ENCODE assay signal across 20 cellular contexts in the genomic region with DNA sequence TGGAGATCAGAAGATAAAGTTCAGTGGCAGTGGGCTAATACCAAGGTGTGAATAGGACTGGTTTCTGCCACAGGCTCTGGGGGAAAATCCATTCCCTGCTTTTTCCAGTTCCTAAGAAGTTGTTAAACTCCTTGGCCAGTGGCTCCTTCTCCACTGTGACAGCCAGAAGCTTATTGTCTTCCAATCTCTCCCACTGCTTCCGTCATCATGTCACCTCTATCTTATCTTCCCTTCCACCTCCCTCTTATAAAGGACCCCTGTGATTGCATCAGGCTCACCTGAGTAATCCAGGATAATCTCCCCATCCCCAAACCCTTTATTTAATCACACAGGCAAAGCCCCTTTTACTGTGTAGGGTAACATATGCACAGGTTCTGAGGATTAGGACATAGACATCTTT.
DNase-seq lines count a peak whose midpoint lies in the region; ATAC-seq and TF ChIP-seq lines count a peak whose summit lies in the region.
"Had no signal": no experiment of that assay in that cellular context is flagged by ENCODE, and none has a peak within 500 bp of the region (broad histone marks: within the 10 kb centered on the region; RNA-seq: fewer than 3 reads in every experiment).

No MANE protein-coding gene starts in this region.

- no peak overlapping the region for H3K4me3 Mint-ChIP-seq in GM23338
- H3K4me3 Mint-ChIP-seq in endodermal cell: no peak overlapping the region
- H3K4me3 Mint-ChIP-seq in activated naive CD4-positive, alpha-beta T cell treated with anti-CD3 and anti-CD28 coated beads, Interleukin-2, amount 10 ng/mL, durations not matched to agents 7 days and 5 days: no peak overlapping the region
- H3K4me3 Mint-ChIP-seq in CD8-positive, alpha-beta T cell: no peak overlapping the region
- H3K4me3 Mint-ChIP-seq: CD14-positive monocyte; CD4-positive, alpha-beta memory T cell; CD4-positive, CD25-positive, alpha-beta regulatory T cell had no signal

- H2AFZ ChIP-seq in GM23338: 0 out of 2 replicates have a peak overlapping the region, but pooled peaks have one; percentile 57

- DNase-seq in GM23338 (ENCODE audit: low spot score) (no peak), NCI-H82 (lab: John Stamatoyannopoulos, UW) (peak; percentile 82), WERI-Rb-1 (peak; percentile 48), endodermal cell (peak; percentile 53), AG08395 (ENCODE audit: low spot score) (no peak), middle frontal gyrus (ENCODE audit: extremely low spot score, low spot score) (no peak)
- no peak for DNase-seq in activated naive CD4-positive, alpha-beta T cell treated with anti-CD3 and anti-CD28 coated beads, Interleukin-2, amount 10 ng/mL, durations not matched to agents 7 days and 5 days
- no peak for DNase-seq in CD8-positive, alpha-beta T cell
- DNase-seq: BE2C; C1 segment of cervical spinal cord; Caco-2; Calu3; CD4-positive, alpha-beta memory T cell; CD4-positive, CD25-positive, alpha-beta regulatory T cell; DMS79 treated with DMSO at 0.1 percent for 48 hours; GF-D8 had no signal

- H3K4me3 ChIP-seq in GM23338 (no peak overlapping the region), WERI-Rb-1 (ENCODE audit: low read depth, low read length) (no peak overlapping the region), endodermal cell (ENCODE audit: low read length) (no peak overlapping the region)
- no peak overlapping the region for H3K4me3 ChIP-seq in CD8-positive, alpha-beta T cell (ENCODE audit: low read depth, low read length)
- H3K4me3 ChIP-seq: A549, BLaER1 had no signal

- H3K4me2 ChIP-seq in GM23338: no peak overlapping the region
- H3K4me2 ChIP-seq: A549, BLaER1 had no signal

- TF ChIP-seq CTCF in GM23338 (conservative IDR thresholded peaks at IDR 0.05; ENCODE audit: low read depth in 2 of 2): no peak
- no peak for TF ChIP-seq CTCF in WERI-Rb-1 (IDR thresholded peaks at IDR 0.05; ENCODE audit: low read depth, low read length)
- TF ChIP-seq CTCF in endodermal cell (conservative IDR thresholded peaks at IDR 0.05): no peak
- TF ChIP-seq CTCF in CD8-positive, alpha-beta T cell (IDR thresholded peaks at IDR 0.05): no peak

- H3K36me3 ChIP-seq in GM23338 (ENCODE audit: insufficient read depth) (no peaks in the 10 kb centered on the region; the same call in 1 of the 2 replicates), WERI-Rb-1 (no peaks in the 10 kb centered on the region), endodermal cell (ENCODE audit: control insufficient read depth, insufficient read depth, low read length) (no peaks in the 10 kb centered on the region)
- no peaks in the 10 kb centered on the region for H3K36me3 ChIP-seq in CD8-positive, alpha-beta T cell (ENCODE audit: insufficient read depth, low read length)
- H3K36me3 ChIP-seq: BE2C, BLaER1 had no signal

- CTCF ChIA-PET in activated naive CD4-positive, alpha-beta T cell treated with anti-CD3 and anti-CD28 coated beads, Interleukin-2, amount 10 ng/mL, durations not matched to agents 7 days and 5 days (lab: Charles Lee): no interaction called here
- CTCF ChIA-PET in CD8-positive, alpha-beta T cell (lab: Charles Lee): no interaction called here

- no peak for ATAC-seq in GM23338
- ATAC-seq in CD8-positive, alpha-beta T cell: no peak
- ATAC-seq: A549 had no signal

- H4K20me1 ChIP-seq in GM23338 (replicated peaks; ENCODE audit: insufficient read depth): no peaks in the 10 kb centered on the region
- H4K20me1 ChIP-seq: BLaER1 had no signal

- no peaks in the 10 kb centered on the region for H3F3A ChIP-seq in GM23338 (replicated peaks; ENCODE audit: low read depth)

- intact Hi-C loops in CD8-positive, alpha-beta T cell (cut with DNase I, micrococcal nuclease): no loop called here

- H3K27me3 Mint-ChIP-seq in GM23338 (ENCODE audit: insufficient read depth, low read depth, poor library complexity) (no peaks in the 10 kb centered on the region), endodermal cell (ENCODE audit: insufficient read depth) (no peaks in the 10 kb centered on the region)
- no peaks in the 10 kb centered on the region for H3K27me3 Mint-ChIP-seq in activated naive CD4-positive, alpha-beta T cell treated with anti-CD3 and anti-CD28 coated beads, Interleukin-2, amount 10 ng/mL, durations not matched to agents 7 days and 5 days
- H3K27me3 Mint-ChIP-seq in CD8-positive, alpha-beta T cell (ENCODE audit: low read depth): no peaks in the 10 kb centered on the region
- H3K27me3 Mint-ChIP-seq: CD4-positive, alpha-beta memory T cell; CD4-positive, CD25-positive, alpha-beta regulatory T cell had no signal

- no peak overlapping the region for H3K27ac Mint-ChIP-seq in GM23338
- H3K27ac Mint-ChIP-seq in endodermal cell: peak overlapping the region; percentile 67
- H3K27ac Mint-ChIP-seq in activated naive CD4-positive, alpha-beta T cell treated with anti-CD3 and anti-CD28 coated beads, Interleukin-2, amount 10 ng/mL, durations not matched to agents 7 days and 5 days: no peak overlapping the region
- H3K27ac Mint-ChIP-seq in CD8-positive, alpha-beta T cell: no peak overlapping the region
- H3K27ac Mint-ChIP-seq: CD14-positive monocyte; CD4-positive, alpha-beta memory T cell; CD4-positive, CD25-positive, alpha-beta regulatory T cell had no signal

- no peak overlapping the region for H3K27ac ChIP-seq in GM23338 (ENCODE audit: low read depth)
- H3K27ac ChIP-seq in WERI-Rb-1: no peak overlapping the region
- no peak overlapping the region for H3K27ac ChIP-seq in endodermal cell (ENCODE audit: low read depth, low read length)
- H3K27ac ChIP-seq in CD8-positive, alpha-beta T cell (ENCODE audit: low read depth, low read length): no peak overlapping the region
- H3K27ac ChIP-seq: 22Rv1, A549, BLaER1 had no signal

- no peaks in the 10 kb centered on the region for H3K27me3 ChIP-seq in GM23338 (ENCODE audit: insufficient read depth)
- no peaks in the 10 kb centered on the region for H3K27me3 ChIP-seq in WERI-Rb-1 (ENCODE audit: insufficient read depth, low read depth, severe bottlenecking)
- no peaks in the 10 kb centered on the region for H3K27me3 ChIP-seq in endodermal cell (ENCODE audit: control insufficient read depth, insufficient read depth, low read length, poor library complexity, severe bottlenecking)
- no peaks in the 10 kb centered on the region for H3K27me3 ChIP-seq in CD8-positive, alpha-beta T cell (ENCODE audit: insufficient read depth, low read length)
- H3K27me3 ChIP-seq: BE2C, BLaER1 had no signal

- POLR2A ChIA-PET in CD8-positive, alpha-beta T cell (lab: Charles Lee): no interaction called here

- H3K36me3 Mint-ChIP-seq in GM23338 (ENCODE audit: low read depth): peaks cover 6% of the 10 kb centered on the region; the same call in 2 of the 3 replicates
- peaks cover 5% of the 10 kb centered on the region for H3K36me3 Mint-ChIP-seq in endodermal cell (ENCODE audit: low read depth)
- no peaks in the 10 kb centered on the region for H3K36me3 Mint-ChIP-seq in activated naive CD4-positive, alpha-beta T cell treated with anti-CD3 and anti-CD28 coated beads, Interleukin-2, amount 10 ng/mL, durations not matched to agents 7 days and 5 days
- H3K36me3 Mint-ChIP-seq in CD8-positive, alpha-beta T cell: no peaks in the 10 kb centered on the region
- H3K36me3 Mint-ChIP-seq: CD14-positive monocyte; CD4-positive, alpha-beta memory T cell; CD4-positive, CD25-positive, alpha-beta regulatory T cell had no signal

- no peaks in the 10 kb centered on the region for H3K9me2 ChIP-seq in GM23338 (ENCODE audit: insufficient read depth)

- no peak overlapping the region for H3K9ac ChIP-seq in endodermal cell (ENCODE audit: extremely low read depth, low read length, poor library complexity, severe bottlenecking)
- H3K9ac ChIP-seq: BLaER1 had no signal

- H3K4me1 ChIP-seq in GM23338 (ENCODE audit: insufficient read depth) (no peaks in the 10 kb centered on the region), endodermal cell (ENCODE audit: control insufficient read depth, insufficient read depth, low read length) (peaks cover 4% of the 10 kb centered on the region)
- H3K4me1 ChIP-seq in CD8-positive, alpha-beta T cell (ENCODE audit: insufficient read depth, low read length): no peaks in the 10 kb centered on the region
- H3K4me1 ChIP-seq: A549, BE2C, BLaER1, Caco-2 had no signal

- peaks cover 3% of the 10 kb centered on the region for H3K9me3 ChIP-seq in WERI-Rb-1 (ENCODE audit: severe bottlenecking)
- peaks cover 20% of the 10 kb centered on the region for H3K9me3 ChIP-seq in endodermal cell (ENCODE audit: control insufficient read depth, low read length)
- no peaks in the 10 kb centered on the region for H3K9me3 ChIP-seq in CD8-positive, alpha-beta T cell (ENCODE audit: low read length)
- H3K9me3 ChIP-seq: BE2C, BLaER1 had no signal

- peaks cover 14% of the 10 kb centered on the region for H3K9me3 Mint-ChIP-seq in GM23338
- peaks cover 12% of the 10 kb centered on the region for H3K9me3 Mint-ChIP-seq in endodermal cell
- peaks cover 6% of the 10 kb centered on the region for H3K9me3 Mint-ChIP-seq in activated naive CD4-positive, alpha-beta T cell treated with anti-CD3 and anti-CD28 coated beads, Interleukin-2, amount 10 ng/mL, durations not matched to agents 7 days and 5 days
- H3K9me3 Mint-ChIP-seq in CD8-positive, alpha-beta T cell: peaks cover 8% of the 10 kb centered on the region

- no peaks in the 10 kb centered on the region for H3K79me2 ChIP-seq in GM23338 (replicated peaks; ENCODE audit: insufficient read depth)

- 40 to 50% methylated on average over 1 of the region's 1 CpG for WGBS in endodermal cell (ENCODE audit: insufficient coverage in 1 of 2, insufficient read length in 1 of 2), 2 experiments

- H3K4me1 Mint-ChIP-seq in GM23338 (no peaks in the 10 kb centered on the region), endodermal cell (peaks cover 18% of the 10 kb centered on the region)
- no peaks in the 10 kb centered on the region for H3K4me1 Mint-ChIP-seq in activated naive CD4-positive, alpha-beta T cell treated with anti-CD3 and anti-CD28 coated beads, Interleukin-2, amount 10 ng/mL, durations not matched to agents 7 days and 5 days
- no peaks in the 10 kb centered on the region for H3K4me1 Mint-ChIP-seq in CD8-positive, alpha-beta T cell (ENCODE audit: low read depth)
- H3K4me1 Mint-ChIP-seq: CD14-positive monocyte; CD4-positive, alpha-beta memory T cell; CD4-positive, CD25-positive, alpha-beta regulatory T cell had no signal

TF ChIP-seq in GM23338, 12 proteins besides CTCF, POLR2A, EP300 and RAD21:
- no peak for TF ChIP-seq STAT1 (IDR thresholded peaks at IDR 0.05; ENCODE audit: unreplicated experiment)
- no peak for TF ChIP-seq JUNB (IDR thresholded peaks at IDR 0.05; ENCODE audit: unreplicated experiment)
- no peak for TF ChIP-seq ZNF114 (CRISPR knock-in tag; IDR thresholded peaks at IDR 0.05)
- TF ChIP-seq NANOG (IDR thresholded peaks at IDR 0.05; ENCODE audit: borderline replicate concordance): no peak
- no peak for TF ChIP-seq EZH2 (IDR thresholded peaks at IDR 0.05; ENCODE audit: low read depth, unreplicated experiment)
- no peak for TF ChIP-seq EZH2phosphoT487 (IDR thresholded peaks at IDR 0.05; ENCODE audit: unreplicated experiment)
- no peak for TF ChIP-seq POLR2AphosphoS5 (IDR thresholded peaks at IDR 0.05; ENCODE audit: low read depth)

Comparison
In these comparisons a context has a peak if more than half of its experiments do, and no peak if none do; other contexts are left out.
1. DNase-seq: peak in NCI-H82 (single experiment), WERI-Rb-1 (single experiment) and endodermal cell (single experiment); none in GM23338 (single experiment), AG08395 (single experiment), activated naive CD4-positive, alpha-beta T cell treated with anti-CD3 and anti-CD28 coated beads, Interleukin-2, amount 10 ng/mL, durations not matched to agents 7 days and 5 days (single experiment), CD8-positive, alpha-beta T cell (0 of 7) and middle frontal gyrus (single experiment).